Comparison of ENCODE assay signal across 21 cellular contexts in genomic region chr4:42234817-42235216, GRCh38.
DNase-seq lines count a peak whose midpoint lies in the region; TF ChIP-seq lines count a peak whose summit lies in the region.
"Had no signal": no experiment of that assay in that cellular context is flagged by ENCODE, and none has a peak within 500 bp of the region (broad histone marks: within the 10 kb centered on the region; RNA-seq: fewer than 3 reads in every experiment).

No MANE protein-coding gene starts in this region.

- H3K23me2 ChIP-seq in H9 (ENCODE audit: insufficient read length, low read depth, low read length, poor library complexity, severe bottlenecking), result no peaks in the 10 kb centered on the region

- H4K8ac ChIP-seq in H9 (replicated peaks; ENCODE audit: insufficient read length, low read depth, low read length), result no peak overlapping the region
- no peak overlapping the region for H4K8ac ChIP-seq in mesendoderm (ENCODE audit: low read depth, low read length)

- H3K4me2 ChIP-seq in H9 (ENCODE audit: insufficient read depth, insufficient read length, low read length), result no peak overlapping the region
- no peak overlapping the region for H3K4me2 ChIP-seq in mesendoderm (ENCODE audit: low read length)

- no peaks in the 10 kb centered on the region for H3K9me3 ChIP-seq in H9 (ENCODE audit: control insufficient read depth, low read depth, low read length)
- no peaks in the 10 kb centered on the region for H3K9me3 ChIP-seq in WERI-Rb-1 (ENCODE audit: severe bottlenecking)

- H3K27me3 ChIP-seq in H9 (ENCODE audit: insufficient read depth, low read length) (no peaks in the 10 kb centered on the region; the same call in 1 of the 2 replicates), WERI-Rb-1 (ENCODE audit: insufficient read depth, low read depth, severe bottlenecking) (no peaks in the 10 kb centered on the region), mesendoderm (ENCODE audit: insufficient read depth, low read length, poor library complexity) (no peaks in the 10 kb centered on the region)

- H3K14ac ChIP-seq in H9 (ENCODE audit: insufficient read depth, low read length), result no peak overlapping the region

- H4K5ac ChIP-seq in H9 (ENCODE audit: insufficient read length, low read depth, low read length), result no peak overlapping the region
- H4K5ac ChIP-seq in mesendoderm (ENCODE audit: low read length), result no peak overlapping the region

- H3K4me1 ChIP-seq in H9 (ENCODE audit: insufficient read depth, low read length) (no peaks in the 10 kb centered on the region), mesendoderm (ENCODE audit: control insufficient read depth, low read depth, low read length) (no peaks in the 10 kb centered on the region)

- WGBS in H9 (ENCODE audit: extremely low coverage, insufficient read length, low lambda C conversion rate), result no CpG with 5 or more reads among the region's 4 CpGs
- WGBS in mesendoderm (ENCODE audit: extremely low coverage, insufficient coverage, low lambda C conversion rate), result no CpG with 5 or more reads among the region's 4 CpGs

- H3K27ac Mint-ChIP-seq in H9, result no peak overlapping the region
- H3K27ac Mint-ChIP-seq: CD8-positive, alpha-beta T cell; T-cell had no signal

- peak; percentile 31; the same call in 1 of the 3 replicates for TF ChIP-seq CTCF in GM12872 (IDR thresholded peaks at IDR 0.05; ENCODE audit: insufficient read depth, low read depth, low read length)
- peak; percentile 36; the same call in 1 of the 3 replicates for TF ChIP-seq CTCF in H9 (conservative IDR thresholded peaks at IDR 0.05)
- TF ChIP-seq CTCF in WERI-Rb-1 (IDR thresholded peaks at IDR 0.05; ENCODE audit: low read depth, low read length), result peak; percentile 30; the same call in 1 of the 2 replicates
- TF ChIP-seq CTCF in RWPE1 (conservative IDR thresholded peaks at IDR 0.05; ENCODE audit: low read depth), result no peak

- no peak overlapping the region for H2BK15ac ChIP-seq in H9 (ENCODE audit: low read depth, low read length)
- H2BK15ac ChIP-seq in mesendoderm (replicated peaks; ENCODE audit: low read depth), result no peak overlapping the region

- H3K79me1 ChIP-seq in H9 (ENCODE audit: insufficient read depth, low read depth, low read length, poor library complexity, severe bottlenecking) (no peaks in the 10 kb centered on the region), mesendoderm (ENCODE audit: low read length) (no peaks in the 10 kb centered on the region)

- no peaks in the 10 kb centered on the region for H3K36me3 Mint-ChIP-seq in H9 (ENCODE audit: insufficient read depth in 1 of 3, low read depth in 3 of 3)
- H3K36me3 Mint-ChIP-seq: CD8-positive, alpha-beta T cell; T-cell had no signal

- DNase-seq in H9, result peak; percentile 34
- no peak for DNase-seq in WERI-Rb-1
- peak; percentile 19 for DNase-seq in mesendoderm
- no peak for DNase-seq in RWPE1 (ENCODE audit: low spot score)
- DNase-seq in islet precursor cell, result no peak
- no peak for DNase-seq in inferior parietal cortex (ENCODE audit: extremely low spot score)
- DNase-seq: CD8-positive, alpha-beta T cell; DMS 273 treated with DMSO at 0.1 percent for 48 hours; DMS79; EL; GDM1; Kasumi-1; MM.1S; NCI-H187; NCI-H2081 treated with DMSO at 0.1 percent for 48 hours; NCI-H526 treated with DMSO at 0.1 percent for 48 hours; RPMI8226; SHP77; T-cell had no signal

- no peak overlapping the region for H3K4me3 ChIP-seq in WERI-Rb-1 (ENCODE audit: low read depth, low read length)
- H3K4me3 ChIP-seq in mesendoderm (ENCODE audit: low read length), result no peak overlapping the region

- H4K91ac ChIP-seq in H9 (ENCODE audit: insufficient read length, low read depth, low read length), result no peak overlapping the region

- H3K79me2 ChIP-seq in H9 (ENCODE audit: insufficient read depth, low read length) (no peaks in the 10 kb centered on the region), mesendoderm (ENCODE audit: control insufficient read depth, insufficient read depth, low read length) (no peaks in the 10 kb centered on the region)

- H3K23ac ChIP-seq in H9 (ENCODE audit: insufficient read length, low read depth, low read length) (no peak overlapping the region), mesendoderm (ENCODE audit: low read length) (no peak overlapping the region)

- H4K20me1 ChIP-seq in H9 (ENCODE audit: control insufficient read depth, insufficient read depth, insufficient read length), result no peaks in the 10 kb centered on the region

- H3K4ac ChIP-seq in H9 (ENCODE audit: low read depth, low read length) (no peak overlapping the region), mesendoderm (ENCODE audit: low read depth, low read length) (no peak overlapping the region)

- no peak overlapping the region for H3K4me3 Mint-ChIP-seq in H9
- H3K4me3 Mint-ChIP-seq: CD8-positive, alpha-beta T cell; T-cell had no signal

- CTCF ChIA-PET in RWPE1 (lab: Yijun Ruan, JAX), result no interaction called here

- H2BK5ac ChIP-seq in H9 (ENCODE audit: insufficient read length, low read length) (no peak overlapping the region), mesendoderm (ENCODE audit: low read length) (no peak overlapping the region)

- H3K9me3 Mint-ChIP-seq in H9, result peaks cover 2 to 3% of the 10 kb centered on the region in 2 experiments; a peak in 1 of 5 replicates
- H3K9me3 Mint-ChIP-seq: CD8-positive, alpha-beta T cell; T-cell had no signal

- no peak overlapping the region for H2BK20ac ChIP-seq in H9 (ENCODE audit: low read depth, low read length, poor library complexity, severe bottlenecking)

- peaks cover 3 to 4% of the 10 kb centered on the region in 2 experiments; a peak in 3 of 4 replicates for H3K4me1 Mint-ChIP-seq in H9
- H3K4me1 Mint-ChIP-seq: T-cell had no signal

- H3K27me3 Mint-ChIP-seq in H9 (ENCODE audit: low read depth), result no peaks in the 10 kb centered on the region; the same call in 1 of the 2 replicates

- H2AK5ac ChIP-seq in H9 (ENCODE audit: insufficient read length, low read length) (no peak overlapping the region), mesendoderm (ENCODE audit: low read length) (no peak overlapping the region)

- no peak overlapping the region for H2AFZ ChIP-seq in H9 (ENCODE audit: low read length)

- POLR2A ChIA-PET in RWPE1 (lab: Yijun Ruan, JAX; ENCODE audit: low non-redundant PET), result no interaction called here

- no peak overlapping the region for H2BK120ac ChIP-seq in H9 (ENCODE audit: low read depth, low read length, poor library complexity, severe bottlenecking)
- H2BK120ac ChIP-seq in mesendoderm (ENCODE audit: low read depth, low read length), result no peak overlapping the region

- no peak overlapping the region for H2BK12ac ChIP-seq in H9 (ENCODE audit: insufficient read length, low read depth, low read length)

- H3K18ac ChIP-seq in H9 (ENCODE audit: insufficient read length, low read depth, low read length), result no peak overlapping the region
- no peak overlapping the region for H3K18ac ChIP-seq in mesendoderm (ENCODE audit: low read length)

- H3T11ph ChIP-seq in H9 (ENCODE audit: low read length), result no peak overlapping the region

- H3K27ac ChIP-seq in H9 (ENCODE audit: insufficient read length, low read depth, low read length), result no peak overlapping the region
- no peak overlapping the region for H3K27ac ChIP-seq in WERI-Rb-1
- H3K27ac ChIP-seq in mesendoderm (ENCODE audit: low read depth, low read length), result no peak overlapping the region
- no peak overlapping the region for H3K27ac ChIP-seq in RWPE1
- H3K27ac ChIP-seq: C4-2B had no signal

- H3K56ac ChIP-seq in H9 (ENCODE audit: insufficient read length, low read depth, low read length) (no peak overlapping the region), mesendoderm (ENCODE audit: low read length) (no peak overlapping the region)

- no peak overlapping the region for H3K9ac ChIP-seq in H9 (ENCODE audit: extremely low read depth, insufficient read length, low read length)
- no peak overlapping the region for H3K9ac ChIP-seq in mesendoderm (ENCODE audit: low read length)

- no peaks in the 10 kb centered on the region for H3K36me3 ChIP-seq in WERI-Rb-1
- H3K36me3 ChIP-seq in mesendoderm (ENCODE audit: control insufficient read depth, insufficient read depth, low read length), result no peaks in the 10 kb centered on the region

Comparison
In these comparisons a context has a peak if more than half of its experiments do, and no peak if none do; other contexts are left out.
1. DNase-seq: peak in H9 (single experiment) and mesendoderm (single experiment); none in WERI-Rb-1 (single experiment), RWPE1 (single experiment), islet precursor cell (single experiment) and inferior parietal cortex (single experiment).